13 cellular contexts compared by ENCODE assay signal in genomic region chr5:157217289-157218024, GRCh38. TPM values are rescaled to one million over a fixed set of nuclear protein-coding genes. Genes with fewer than 3 reads are reported as not detected.
A peak's percentile ranks its signal among the peaks of the same experiment; 100 is the strongest.
DNase-seq lines count a peak whose midpoint lies in the region; ATAC-seq and TF ChIP-seq lines count a peak whose summit lies in the region.
"Had no signal": no experiment of that assay in that cellular context is flagged by ENCODE, and none has a peak within 500 bp of the region (broad histone marks: within the 10 kb centered on the region; RNA-seq: fewer than 3 reads in every experiment).

No MANE protein-coding gene starts in this region.

- no peaks in the 10 kb centered on the region for H3K36me3 Mint-ChIP-seq in endothelial cell (ENCODE audit: low read depth, unreplicated experiment)

- H3K27ac Mint-ChIP-seq in endothelial cell (ENCODE audit: unreplicated experiment), result no peak overlapping the region

- H3K4me3 ChIP-seq in BLaER1 treated with 17β-estradiol and CSF1 and Interleukin-3, amounts not matched to agents 10 nM and 100 nM, result 0 out of 20 replicates have a peak overlapping the region, but pooled peaks of 1 of the 10 experiments have one; percentile 1

- H4K20me1 ChIP-seq in BLaER1 treated with 17β-estradiol and CSF1 and Interleukin-3, amounts not matched to agents 10 nM and 100 nM, result no peaks in the 10 kb centered on the region

- H3K27me3 Mint-ChIP-seq in endothelial cell (ENCODE audit: unreplicated experiment), result no peaks in the 10 kb centered on the region

- H3K4me2 ChIP-seq in BLaER1 treated with 17β-estradiol and CSF1 and Interleukin-3, amounts not matched to agents 10 nM and 100 nM, result peak overlapping the region; percentile 56 to 89 (median 80)

- peak; percentile 59 for DNase-seq in T-helper 22 cell (ENCODE audit: low read depth)
- peak; percentile 88 for DNase-seq in activated effector memory CD4-positive, alpha-beta T cell treated with anti-CD3 and anti-CD28 coated beads, Interleukin-2, amount 50 U/mL, for 16 hours
- peak; percentile 7 for DNase-seq in putamen (ENCODE audit: low spot score)
- no peak for DNase-seq in NCI-H128 (lab: John Stamatoyannopoulos, UW; ENCODE audit: unreplicated experiment)
- DNase-seq in endothelial cell (ENCODE audit: low spot score), result no peak
- DNase-seq: AML-193, mammary epithelial cell, NCI-H2029 had no signal

- no peaks in the 10 kb centered on the region for H3K27me3 ChIP-seq in BLaER1 treated with 17β-estradiol and CSF1 and Interleukin-3, amounts not matched to agents 10 nM and 100 nM

- H3K9me3 Mint-ChIP-seq in endothelial cell (ENCODE audit: unreplicated experiment), result no peaks in the 10 kb centered on the region

- H3K27ac ChIP-seq in BLaER1 treated with 17β-estradiol and CSF1 and Interleukin-3, amounts not matched to agents 10 nM and 100 nM, result peak overlapping the region in 7 of 11 experiments; percentile 3 to 45 (median 19); a peak in 7 of 22 replicates

- peaks cover 47 to 64% (median 50%) of the 10 kb centered on the region in 10 experiments for H3K4me1 ChIP-seq in BLaER1 treated with 17β-estradiol and CSF1 and Interleukin-3, amounts not matched to agents 10 nM and 100 nM

- no peak overlapping the region; a peak in 1 of 22 replicates for H3K9ac ChIP-seq in BLaER1 treated with 17β-estradiol and CSF1 and Interleukin-3, amounts not matched to agents 10 nM and 100 nM

- TF ChIP-seq CTCF in endothelial cell (IDR thresholded peaks at IDR 0.05; ENCODE audit: unreplicated experiment), result no peak

- H3K4me1 Mint-ChIP-seq in endothelial cell (ENCODE audit: unreplicated experiment), result peaks cover 2% of the 10 kb centered on the region

- ATAC-seq in GM18867 (IDR thresholded peaks at IDR 0.05; ENCODE audit: unreplicated experiment) (no peak), HG02852 (IDR thresholded peaks at IDR 0.05; ENCODE audit: unreplicated experiment) (no peak)

- no peak overlapping the region for H3K4me3 Mint-ChIP-seq in endothelial cell (ENCODE audit: unreplicated experiment)

- H3K36me3 ChIP-seq in BLaER1 treated with 17β-estradiol and CSF1 and Interleukin-3, amounts not matched to agents 10 nM and 100 nM, result no peaks in the 10 kb centered on the region

- peaks cover 0 to 14% (median 9%) of the 10 kb centered on the region in 11 experiments; a peak in 11 of 22 replicates for H3K9me3 ChIP-seq in BLaER1 treated with 17β-estradiol and CSF1 and Interleukin-3, amounts not matched to agents 10 nM and 100 nM (replicated peaks in 1 of 11)

RNA-seq across cellular contexts. Expression of gene ITK, which starts 36.8 kb away (rescaled TPM):
- total RNA-seq in endothelial cell (ENCODE audit: unreplicated experiment), result not detected
- total RNA-seq: frontal cortex, mammary epithelial cell had no signal

RNA-seq across cellular contexts. Expression of gene CYFIP2, which starts 48.5 kb away (rescaled TPM):
- 42.9 TPM for total RNA-seq in endothelial cell (ENCODE audit: unreplicated experiment)

RNA-seq across cellular contexts. Expression of gene GARIN3, which starts 51.4 kb away (rescaled TPM):
- not detected for total RNA-seq in endothelial cell (ENCODE audit: unreplicated experiment)
- total RNA-seq: cardiac septum, frontal cortex, mammary epithelial cell had no signal

Comparison
In these comparisons a context has a peak if more than half of its experiments do, and no peak if none do; other contexts are left out.
1. DNase-seq: peak in T-helper 22 cell (single experiment), activated effector memory CD4-positive, alpha-beta T cell treated with anti-CD3 and anti-CD28 coated beads, Interleukin-2, amount 50 U/mL, for 16 hours (single experiment) and putamen (single experiment); none in NCI-H128 (single experiment) and endothelial cell (single experiment).